ENCODE assay signal across 8 cellular contexts in genomic region chr17:78970834-78971763, GRCh38. TPM values are rescaled to one million over a fixed set of nuclear protein-coding genes. Genes with fewer than 3 reads are reported as not detected.
DNase-seq lines count a peak whose midpoint lies in the region; ATAC-seq and TF ChIP-seq lines count a peak whose summit lies in the region.

No MANE protein-coding gene starts in this region.

- H3K36me3 Mint-ChIP-seq in immature natural killer cell: no peaks in the 10 kb centered on the region

- peak; percentile 72 to 83 for DNase-seq in NCI-H2081 (lab: John Stamatoyannopoulos, UW)
- no peak for DNase-seq in NCI-H2081 treated with DMSO at 0.1 percent for 48 hours (lab: John Stamatoyannopoulos, UW)
- peak; percentile 63 for DNase-seq in NCI-H2196 treated with DMSO at 0.1 percent for 48 hours (lab: John Stamatoyannopoulos, UW; ENCODE audit: unreplicated experiment)
- DNase-seq in T47D (ENCODE audit: low read depth in 1 of 2, low spot score in 1 of 2): peak; percentile 82 to 86
- DNase-seq in immature natural killer cell: peak; percentile 53 to 60 (median 59)
- peak; percentile 87 for DNase-seq in stimulated activated CD4-positive, alpha-beta T cell treated with anti-CD3 and anti-CD28 coated beads, Interleukin-15, amount 100 ng/mL, for 24 hours

- no peak overlapping the region for H3K4me3 Mint-ChIP-seq in immature natural killer cell

- in situ Hi-C loops in T47D (cut with HindIII; ENCODE audit: low pct_unique_long_range_greater_than_20kb, low sequenced_read_pairs): no loop called here

- H3K4me3 ChIP-seq in WI38 (ENCODE audit: low read depth, low read length): no peak overlapping the region

- peak; percentile 69 for TF ChIP-seq CTCF in WI38 (IDR thresholded peaks at IDR 0.05; ENCODE audit: low read depth, low read length)

- H3K27me3 Mint-ChIP-seq in immature natural killer cell (ENCODE audit: low read depth in 3 of 3): peaks cover 0 to 4% (median 1%) of the 10 kb centered on the region in 3 donors

- no peaks in the 10 kb centered on the region for H3K9me3 Mint-ChIP-seq in immature natural killer cell

- H3K27ac Mint-ChIP-seq in immature natural killer cell: no peak overlapping the region

- no peak for ATAC-seq in GM19328 (IDR thresholded peaks at IDR 0.05; ENCODE audit: unreplicated experiment)

- H3K4me1 Mint-ChIP-seq in immature natural killer cell: peaks cover 4 to 7% of the 10 kb centered on the region in 2 donors

RNA-seq across cellular contexts. Expression of gene LGALS3BP, which starts 8.6 kb away (rescaled TPM):
- 10 to 100 TPM in 1 of 3 donors, 1 to 10 TPM in 2; 3.4 to 10.2 (median 3.6) TPM for polyA plus RNA-seq in immature natural killer cell

RNA-seq across cellular contexts. Expression of gene CANT1, which starts 38.5 kb away (rescaled TPM):
- polyA plus RNA-seq in immature natural killer cell: 1 to 10 TPM; 3.7 to 7.2 (median 4.6) TPM

RNA-seq across cellular contexts. Expression of gene TIMP2, which starts 45.9 kb away (rescaled TPM):
- polyA plus RNA-seq in immature natural killer cell: under 1 TPM; 0.07 to 0.26 (median 0.16) TPM

RNA-seq across cellular contexts. Expression of gene C1QTNF1, which starts 52.9 kb away (rescaled TPM):
- polyA plus RNA-seq in immature natural killer cell: not detected
